8 cellular contexts compared by ENCODE assay signal in genomic region chr19:50690439-50690838, GRCh38.
"Had no signal": no experiment of that assay in that cellular context is flagged by ENCODE, and none has a peak within 500 bp of the region (broad histone marks: within the 10 kb centered on the region; RNA-seq: fewer than 3 reads in every experiment).

No MANE protein-coding gene starts in this region.

- H3K27ac ChIP-seq: HL-60, KMS-11 had no signal

- H3K4me3 ChIP-seq: K562 had no signal

- DNase-seq: IMR-90, Karpas-422, KBM-7, KG1 had no signal

- ATAC-seq: HepG2, K562 had no signal
